ENCODE assay signal across 17 cellular contexts in genomic region chr12:4630262-4630661, GRCh38. TPM values are rescaled to one million over a fixed set of nuclear protein-coding genes. Genes with fewer than 3 reads are reported as not detected.
DNase-seq lines count a peak whose midpoint lies in the region; ATAC-seq and TF ChIP-seq lines count a peak whose summit lies in the region.
"Had no signal": no experiment of that assay in that cellular context is flagged by ENCODE, and none has a peak within 500 bp of the region (broad histone marks: within the 10 kb centered on the region; RNA-seq: fewer than 3 reads in every experiment).

No MANE protein-coding gene starts in this region.

- H3K27me3 ChIP-seq in H7 (ENCODE audit: control insufficient read depth, insufficient read depth, low read length) (no peaks in the 10 kb centered on the region), NT2/D1 (ENCODE audit: insufficient read depth, insufficient read length) (no peaks in the 10 kb centered on the region), iPS-15b (ENCODE audit: control insufficient read depth, insufficient read depth, low read length) (no peaks in the 10 kb centered on the region)

- H3K9ac ChIP-seq in NT2/D1 (ENCODE audit: insufficient read length, low read depth) (no peak overlapping the region), iPS-15b (ENCODE audit: low read depth, low read length) (peak overlapping the region; percentile 19)

- H3K36me3 ChIP-seq in H7 (replicated peaks; ENCODE audit: control insufficient read depth, insufficient read depth, low read length) (no peaks in the 10 kb centered on the region), NT2/D1 (ENCODE audit: insufficient read depth, insufficient read length, low read length) (no peaks in the 10 kb centered on the region), iPS-15b (ENCODE audit: control insufficient read depth, insufficient read depth, low read length) (no peaks in the 10 kb centered on the region)

- TF ChIP-seq CTCF in activated CD8-positive, alpha-beta T cell treated with anti-CD3 and anti-CD28 coated beads for 36 hours (IDR thresholded peaks at IDR 0.05): no peak

- H3K36me3 Mint-ChIP-seq in activated CD8-positive, alpha-beta T cell treated with anti-CD3 and anti-CD28 coated beads for 36 hours (ENCODE audit: low read depth): no peaks in the 10 kb centered on the region

- peaks cover 31% of the 10 kb centered on the region for H3K9me3 ChIP-seq in NT2/D1 (ENCODE audit: insufficient read depth, low read length)
- H3K9me3 ChIP-seq in iPS-15b (ENCODE audit: control insufficient read depth, insufficient read depth, low read length): no peaks in the 10 kb centered on the region

- no peaks in the 10 kb centered on the region for H3K4me1 Mint-ChIP-seq in activated CD8-positive, alpha-beta T cell treated with anti-CD3 and anti-CD28 coated beads for 36 hours (ENCODE audit: low read depth)
- H3K4me1 Mint-ChIP-seq: B cell had no signal

- no peak overlapping the region for H3K4me3 Mint-ChIP-seq in activated CD8-positive, alpha-beta T cell treated with anti-CD3 and anti-CD28 coated beads for 36 hours
- H3K4me3 Mint-ChIP-seq: B cell; CD4-positive, alpha-beta T cell; H9 had no signal

- intact Hi-C loops in activated CD8-positive, alpha-beta T cell treated with anti-CD3 and anti-CD28 coated beads for 36 hours (cut with micrococcal nuclease): no loop called here

- CTCF ChIA-PET in activated CD8-positive, alpha-beta T cell treated with anti-CD3 and anti-CD28 coated beads for 36 hours (lab: Charles Lee): interaction anchor here (1.3 kb wide), 1 partner anchor 12 kb away, joined by 4 read pairs; no protein-coding TSS in a partner anchor

- H3K4me3 ChIP-seq in H7 (ENCODE audit: insufficient read depth, low read depth, low read length) (no peak overlapping the region), NT2/D1 (ENCODE audit: insufficient read length, low read depth) (no peak overlapping the region), iPS-15b (ENCODE audit: low read depth, low read length) (no peak overlapping the region)

- DNase-seq in H7 (peak; percentile 30), NT2/D1 (ENCODE audit: low read depth, low spot score) (peak; percentile 90), DMS53 (lab: John Stamatoyannopoulos, UW) (no peak)
- DNase-seq in activated CD8-positive, alpha-beta T cell treated with anti-CD3 and anti-CD28 coated beads for 36 hours: no peak
- no peak for DNase-seq in activated effector memory CD4-positive, alpha-beta T cell treated with anti-CD3 and anti-CD28 coated beads, Interleukin-2, amount 50 U/mL, for 16 hours
- DNase-seq: C1 segment of cervical spinal cord; Calu3; CD4-positive, alpha-beta T cell; DMS 273 treated with DMSO at 0.1 percent for 48 hours; DMS79 treated with DMSO at 0.1 percent for 48 hours; EL; GDM1; H9 had no signal

- ATAC-seq in activated CD8-positive, alpha-beta T cell treated with anti-CD3 and anti-CD28 coated beads for 36 hours: no peak
- no peak for ATAC-seq in GM21723 (IDR thresholded peaks at IDR 0.05; ENCODE audit: unreplicated experiment)

- POLR2A ChIA-PET in activated CD8-positive, alpha-beta T cell treated with anti-CD3 and anti-CD28 coated beads for 36 hours (lab: Charles Lee): no interaction called here

- H3K27me3 Mint-ChIP-seq in activated CD8-positive, alpha-beta T cell treated with anti-CD3 and anti-CD28 coated beads for 36 hours: peaks cover 3% of the 10 kb centered on the region

- no peaks in the 10 kb centered on the region for H3K9me3 Mint-ChIP-seq in activated CD8-positive, alpha-beta T cell treated with anti-CD3 and anti-CD28 coated beads for 36 hours
- H3K9me3 Mint-ChIP-seq: CD4-positive, alpha-beta T cell had no signal

- no peak overlapping the region for H3K27ac Mint-ChIP-seq in activated CD8-positive, alpha-beta T cell treated with anti-CD3 and anti-CD28 coated beads for 36 hours
- H3K27ac Mint-ChIP-seq: B cell; CD4-positive, alpha-beta T cell had no signal

- H3K4me1 ChIP-seq in NT2/D1 (ENCODE audit: insufficient read depth, insufficient read length) (no peaks in the 10 kb centered on the region), iPS-15b (ENCODE audit: control insufficient read depth, insufficient read depth, low read length) (peaks cover 19% of the 10 kb centered on the region)

RNA-seq across cellular contexts. Expression of gene AKAP3, which starts 18.6 kb away (rescaled TPM):
- 1.5 and 1.9 TPM in 2 replicates for total RNA-seq in H7 (2014; rRNA removed; shearing (Covaris generic))
- 1 to 10 TPM; 2.0 to 3.5 TPM for total RNA-seq in activated CD8-positive, alpha-beta T cell treated with anti-CD3 and anti-CD28 coated beads for 36 hours
- total RNA-seq: HT-29 had no signal

RNA-seq across cellular contexts. Expression of gene NDUFA9, which starts 18.7 kb away (rescaled TPM):
- total RNA-seq in H7 (2014; rRNA removed; shearing (Covaris generic)): 100 and 104 TPM in 2 replicates
- total RNA-seq in activated CD8-positive, alpha-beta T cell treated with anti-CD3 and anti-CD28 coated beads for 36 hours: 100 to 1,000 TPM; 117 to 122 TPM

Comparison
In these comparisons a context has a peak if more than half of its experiments do, and no peak if none do; other contexts are left out.
1. DNase-seq: peak in H7 (single experiment) and NT2/D1 (single experiment); none in activated CD8-positive, alpha-beta T cell treated with anti-CD3 and anti-CD28 coated beads for 36 hours (single experiment), DMS53 (single experiment) and activated effector memory CD4-positive, alpha-beta T cell treated with anti-CD3 and anti-CD28 coated beads, Interleukin-2, amount 50 U/mL, for 16 hours (single experiment).